ENCODE assay signal across 14 cellular contexts in the genomic region with DNA sequence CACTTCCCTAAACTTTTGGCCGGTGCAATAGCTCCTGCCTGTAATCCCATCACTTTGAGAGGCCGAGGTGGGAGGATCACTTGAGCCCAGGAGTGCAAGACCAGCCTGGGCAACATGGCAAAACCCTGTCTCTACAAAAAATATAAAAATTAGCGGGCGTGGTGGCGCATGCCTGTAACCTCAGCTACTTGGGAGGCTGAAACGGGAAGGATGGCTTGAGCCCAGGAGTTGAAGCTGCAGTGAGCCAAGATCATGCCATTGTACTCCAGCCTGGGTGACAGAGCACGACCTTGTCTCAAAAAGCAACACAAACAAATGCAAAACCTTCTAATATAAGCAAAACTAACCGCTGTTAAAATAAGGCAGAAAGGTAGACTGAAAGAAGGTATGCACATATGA. TPM values are rescaled to one million over a fixed set of nuclear protein-coding genes. Genes with fewer than 3 reads are reported as not detected.
DNase-seq lines count a peak whose midpoint lies in the region; ATAC-seq, FAIRE-seq and TF ChIP-seq lines count a peak whose summit lies in the region.
"Had no signal": no experiment of that assay in that cellular context is flagged by ENCODE, and none has a peak within 500 bp of the region (broad histone marks: within the 10 kb centered on the region; RNA-seq: fewer than 3 reads in every experiment).

No MANE protein-coding gene starts in this region.

- in situ Hi-C loops in Panc1 (cut with HindIII; ENCODE audit: low pct_unique_long_range_greater_than_20kb, low sequenced_read_pairs), result no loop called here

- H3K4me3 ChIP-seq in A549, result no peak overlapping the region
- peak overlapping the region in 1 of 2 experiments; percentile 33; a peak in 1 of 4 replicates for H3K4me3 ChIP-seq in Panc1 (ENCODE audit: low read depth in 2 of 2, low read length in 2 of 2)
- no peak overlapping the region for H3K4me3 ChIP-seq in osteoblast (ENCODE audit: insufficient read depth, low read length)
- H3K4me3 ChIP-seq: MG63 had no signal

- H3K27me3 ChIP-seq in Panc1 (ENCODE audit: control insufficient read depth, insufficient read depth, low read length) (no peaks in the 10 kb centered on the region), osteoblast (ENCODE audit: insufficient read depth, low read length) (no peaks in the 10 kb centered on the region)
- H3K27me3 ChIP-seq: MG63 had no signal

- CTCF ChIA-PET in A549 (lab: Yijun Ruan, JAX), result interaction anchor here (1.0 to 2.2 kb wide), 6 partner anchors 11 to 93 kb away, joined by 3 to 7 read pairs (median 4); a partner anchor contains a TSS
- CTCF ChIA-PET in Panc1 (lab: Charles Lee), result no interaction called here

- ATAC-seq in A549 (no peak), Panc1 (0 out of 2 replicates have a peak, but pooled peaks have one; percentile 4)

- H3K4me1 ChIP-seq in A549 (peaks cover 67% of the 10 kb centered on the region), Panc1 (ENCODE audit: control insufficient read depth, insufficient read depth, low read length) (peaks cover 51% of the 10 kb centered on the region), osteoblast (ENCODE audit: insufficient read depth, low read length) (peaks cover 19% of the 10 kb centered on the region)

- no TSS peak for BruUV-seq in Panc1 (replicated peaks; lab: Mats Ljungman, UMichigan)

- H3K4me2 ChIP-seq in A549 (peak overlapping the region; percentile 80), osteoblast (ENCODE audit: insufficient read depth, low read length) (peak overlapping the region; percentile 43)

- H3K9me3 ChIP-seq in A549 (no peaks in the 10 kb centered on the region), Panc1 (ENCODE audit: control insufficient read depth, insufficient read depth, low read depth, low read length) (no peaks in the 10 kb centered on the region), osteoblast (ENCODE audit: low read depth, low read length) (no peaks in the 10 kb centered on the region)
- H3K9me3 ChIP-seq: MG63 had no signal

- TF ChIP-seq CTCF in A549 (IDR thresholded peaks at IDR 0.05) (no peak), Panc1 (IDR thresholded peaks at IDR 0.05) (no peak), osteoblast (IDR thresholded peaks at IDR 0.05; ENCODE audit: extremely low read depth, low read depth, low read length) (no peak)

- POLR2A ChIA-PET in A549 (lab: Yijun Ruan, JAX) (interaction anchor here (1.0 to 3.3 kb wide), 5 partner anchors 9 to 27 kb away, joined by 3 to 18 read pairs (median 4); a partner anchor contains a TSS), Panc1 (lab: Charles Lee) (no interaction called here)

- TF ChIP-seq EP300 in A549 (IDR thresholded peaks at IDR 0.05), result no peak

- intact Hi-C loops in Panc1 (cut with micrococcal nuclease; ENCODE audit: unreplicated experiment), result no loop called here

- H4K20me1 ChIP-seq in osteoblast (ENCODE audit: insufficient read depth, low read length), result no peaks in the 10 kb centered on the region

- H3K79me2 ChIP-seq in osteoblast (ENCODE audit: insufficient read depth, low read length), result no peaks in the 10 kb centered on the region

- no peaks in the 10 kb centered on the region for H3K36me3 ChIP-seq in Panc1 (ENCODE audit: control insufficient read depth, insufficient read depth, low read length)
- H3K36me3 ChIP-seq in osteoblast (ENCODE audit: insufficient read depth, low read length), result no peaks in the 10 kb centered on the region
- H3K36me3 ChIP-seq: MG63 had no signal

- WGBS in A549 (ENCODE audit: missing lambda C conversion rate), result 47% methylated on average over 8 of the region's 8 CpGs

- DNase-seq in A549 (ENCODE audit: low read depth in 1 of 2, low spot score in 1 of 2), result no peak
- DNase-seq in Panc1 (ENCODE audit: low read depth, low spot score), result no peak
- no peak for DNase-seq in epithelial cell of prostate (ENCODE audit: low read depth, low spot score)
- DNase-seq in osteoblast (ENCODE audit: insufficient read length, low spot score, missing footprints), result no peak
- DNase-seq in activated naive CD4-positive, alpha-beta T cell treated with Interleukin-2 at 50 U/mL for 16 hours, result no peak
- no peak for DNase-seq in NCI-H2081 treated with DMSO at 0.1 percent for 48 hours (lab: John Stamatoyannopoulos, UW)
- DNase-seq in LoVo (ENCODE audit: low spot score), result no peak
- DNase-seq in activated CD8-positive, alpha-beta memory T cell treated with anti-CD3 and anti-CD28 coated beads, Interleukin-2, amount 50 U/mL, for 4 hours, result no peak
- DNase-seq: activated CD4-positive, alpha-beta T cell treated with anti-CD3 and anti-CD28 coated beads, Interleukin-2, amount 50 U/mL, for 1 hour; activated T-cell treated with anti-CD3 and anti-CD28 coated beads, Interleukin-2, amount 50 U/mL, for 48 hours; GDM1 had no signal

- FAIRE-seq in A549 (lab: Jason Lieb, UNC), result no peak
- FAIRE-seq: colon, urothelium cell line had no signal

- no peak overlapping the region for H2AFZ ChIP-seq in osteoblast (ENCODE audit: low read length)

- H3K27ac ChIP-seq in A549 (peak overlapping the region; percentile 82 to 88), Panc1 (ENCODE audit: low read length) (peak overlapping the region; percentile 77), epithelial cell of prostate (peak overlapping the region; percentile 82), osteoblast (ENCODE audit: low read depth, low read length) (peak overlapping the region; percentile 35)

- no peak for TF ChIP-seq RAD21 in A549 (conservative IDR thresholded peaks at IDR 0.05 in 1 of 2, IDR thresholded peaks at IDR 0.05 in 1 of 2)

- no peak for TF ChIP-seq POLR2A in A549 (IDR thresholded peaks at IDR 0.05; ENCODE audit: low read length)

TF ChIP-seq in A549, 52 proteins besides CTCF, POLR2A, EP300 and RAD21:
- no peak for TF ChIP-seq ZFP36 (IDR thresholded peaks at IDR 0.05; ENCODE audit: borderline replicate concordance, partially characterized antibody)
- no peak for TF ChIP-seq POLR2AphosphoS2 (conservative IDR thresholded peaks at IDR 0.05; ENCODE audit: low read length)
- no peak for TF ChIP-seq RFX5 (IDR thresholded peaks at IDR 0.05)
- TF ChIP-seq ESRRA (IDR thresholded peaks at IDR 0.05; ENCODE audit: borderline replicate concordance, low read length), result no peak
- no peak for TF ChIP-seq NPAS2 (CRISPR knock-in tag; IDR thresholded peaks at IDR 0.05; ENCODE audit: borderline replicate concordance)
- no peak for TF ChIP-seq HEYL (CRISPR knock-in tag; IDR thresholded peaks at IDR 0.05)
- TF ChIP-seq NR3C1 (IDR thresholded peaks at IDR 0.05), result no peak
- no peak for TF ChIP-seq HDAC2 (IDR thresholded peaks at IDR 0.05)
- no peak for TF ChIP-seq RNF2 (IDR thresholded peaks at IDR 0.05; ENCODE audit: borderline replicate concordance, low read depth)
TF ChIP-seq in A549: peak in this region for 0.

RNA-seq across cellular contexts. Expression of a gene that starts 25.9 kb away (rescaled TPM):
- 14.3 and 20.0 TPM in 2 replicates for polyA plus RNA-seq in A549 (2011; rRNA removed)
- polyA plus RNA-seq in A549 (2012; cell fraction: cytosol; rRNA removed), result 21.8 and 26.3 TPM in 2 replicates
- 34.5 and 38.7 TPM in 2 replicates for polyA plus RNA-seq in A549 (2012; cell fraction: nucleus; rRNA removed)
- polyA plus RNA-seq in A549 (2017; fragmentation: RNase III; extraction: RNeasy Plus Mini Kit Qiagen cat#74134 plus additional on column Dnase treatment), result 20.9 to 24.2 TPM (median 22.8 TPM) in 3 replicates
- 8.4 and 9.5 TPM in 2 replicates for polyA minus RNA-seq in A549 (2011; rRNA and poly(A)+ RNA removed)
- total RNA-seq in Panc1 (2021; ENCODE audit: unreplicated experiment), result 25.8 TPM
- 23.8 TPM for polyA plus RNA-seq in Panc1 (2012; ENCODE audit: insufficient read length)
- total RNA-seq in osteoblast, result 0.59 and 0.72 TPM in 2 replicates

Comparison
In these comparisons a context has a peak if more than half of its experiments do, and no peak if none do; other contexts are left out.
1. H3K27ac ChIP-seq: peak in every context shown above with its lines; median percentile 85 in A549; 82 in epithelial cell of prostate; 77 in Panc1; 35 in osteoblast.
2. RNA of a gene that starts 25.9 kb away (total RNA-seq): 25.8 TPM in Panc1 (single experiment); 0.59 to 0.72 TPM in osteoblast; every median in the first group is over 10 times any median in the second.